10 cellular contexts compared by ENCODE assay signal in the genomic region with DNA sequence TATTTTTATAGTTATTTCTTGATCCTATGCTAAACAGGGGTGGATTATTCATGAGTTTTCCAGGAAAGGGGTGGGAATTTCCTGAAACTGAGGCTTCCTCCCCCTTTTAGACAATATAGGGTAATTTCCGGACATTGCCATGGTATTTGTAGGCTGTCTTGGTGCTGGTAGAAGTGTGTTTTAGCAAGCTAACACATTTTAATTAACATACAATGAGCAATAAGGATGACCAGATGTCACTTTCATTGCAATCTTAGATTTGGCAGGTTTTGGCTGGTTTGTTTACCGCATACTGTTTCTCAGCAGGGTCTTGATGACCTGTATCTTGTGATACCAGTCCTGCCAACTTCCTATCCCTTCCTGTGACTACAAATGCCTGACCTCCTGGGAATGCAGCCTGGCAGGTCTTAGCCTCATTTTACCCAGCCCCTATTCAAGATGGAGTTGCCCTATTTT. TPM values are rescaled to one million over a fixed set of nuclear protein-coding genes. Genes with fewer than 3 reads are reported as not detected.
A peak's percentile ranks its signal among the peaks of the same experiment; 100 is the strongest.
DNase-seq lines count a peak whose midpoint lies in the region; ATAC-seq and TF ChIP-seq lines count a peak whose summit lies in the region.
"Had no signal": no experiment of that assay in that cellular context is flagged by ENCODE, and none has a peak within 500 bp of the region (broad histone marks: within the 10 kb centered on the region; RNA-seq: fewer than 3 reads in every experiment).

No MANE protein-coding gene starts in this region.

- no peak for TF ChIP-seq CTCF in Peyer's patch (IDR thresholded peaks at IDR 0.05)

- H3K27me3 ChIP-seq in CD8-positive, alpha-beta memory T cell (ENCODE audit: insufficient read depth, low read length, poor library complexity, severe bottlenecking): no peaks in the 10 kb centered on the region
- H3K27me3 ChIP-seq in Peyer's patch (no peaks in the 10 kb centered on the region), neuron (ENCODE audit: insufficient read depth, low read length) (no peaks in the 10 kb centered on the region)

- H3K36me3 ChIP-seq in CD8-positive, alpha-beta memory T cell (ENCODE audit: insufficient read depth, low read length): no peaks in the 10 kb centered on the region
- H3K36me3 ChIP-seq in Peyer's patch (no peaks in the 10 kb centered on the region), neuron (ENCODE audit: insufficient read depth, low read length) (peaks cover 10% of the 10 kb centered on the region)

- no peak for TF ChIP-seq POLR2A in Peyer's patch (IDR thresholded peaks at IDR 0.05)

- POLR2A ChIA-PET in CD8-positive, alpha-beta memory T cell (lab: Charles Lee): interaction anchor here (0.5 kb wide), 1 partner anchor 59 kb away, joined by 3 read pairs; no protein-coding TSS in a partner anchor

- H3K27ac ChIP-seq in CD8-positive, alpha-beta memory T cell (ENCODE audit: low read depth, low read length): no peak overlapping the region
- H3K27ac ChIP-seq in Peyer's patch (peak overlapping the region; percentile 63 to 81 (median 71)), epithelial cell of prostate (peak overlapping the region; percentile 98)

- peak overlapping the region in 5 of 7 donors; percentile 25 to 50 (median 46) for H3K4me3 Mint-ChIP-seq in CD8-positive, alpha-beta memory T cell

- no peak for DNase-seq in CD8-positive, alpha-beta memory T cell
- DNase-seq in Peyer's patch (no peak), epithelial cell of prostate (ENCODE audit: low read depth, low spot score) (peak; percentile 64), Kasumi-1 (lab: John Stamatoyannopoulos, UW) (no peak)
- no peak for DNase-seq in activated CD4-positive, alpha-beta T cell treated with anti-CD3 and anti-CD28 coated beads for 4 hours
- DNase-seq in central memory CD4-positive, alpha-beta T cell: no peak
- DNase-seq: anterior cingulate cortex; stimulated activated CD4-positive, alpha-beta T cell treated with anti-CD3 and anti-CD28 coated beads, Interleukin-2, amount 100 ng/mL, for 24 hours had no signal

- H3K9me3 ChIP-seq in CD8-positive, alpha-beta memory T cell (ENCODE audit: low read length): no peaks in the 10 kb centered on the region
- H3K9me3 ChIP-seq in Peyer's patch: no peaks in the 10 kb centered on the region
- H3K9me3 ChIP-seq in neuron (ENCODE audit: low read length): peaks cover 2% of the 10 kb centered on the region

- no peak overlapping the region for H2AFZ ChIP-seq in neuron (ENCODE audit: low read depth, low read length)

- H3K27me3 Mint-ChIP-seq in CD8-positive, alpha-beta memory T cell: no peaks in the 10 kb centered on the region

- H3K36me3 Mint-ChIP-seq in CD8-positive, alpha-beta memory T cell: peaks cover 0 to 4% (median 3%) of the 10 kb centered on the region in 3 donors

- H3K4me3 ChIP-seq in CD8-positive, alpha-beta memory T cell (ENCODE audit: low read length): no peak overlapping the region
- H3K4me3 ChIP-seq in Peyer's patch (no peak overlapping the region), neuron (ENCODE audit: low read length) (peak overlapping the region; percentile 2)

- no peak for ATAC-seq in HG03432 (IDR thresholded peaks at IDR 0.05; ENCODE audit: unreplicated experiment)

- CTCF ChIA-PET in CD8-positive, alpha-beta memory T cell (lab: Charles Lee): interaction anchor here (2.9 kb wide), 1 partner anchor 8 kb away, joined by 16 read pairs; no protein-coding TSS in a partner anchor

- peaks cover 60% of the 10 kb centered on the region for H3K4me1 ChIP-seq in CD8-positive, alpha-beta memory T cell (ENCODE audit: insufficient read depth, low read length)
- peaks cover 0 to 37% (median 10%) of the 10 kb centered on the region in 4 donors for H3K4me1 ChIP-seq in Peyer's patch
- peaks cover 28% of the 10 kb centered on the region for H3K4me1 ChIP-seq in neuron (ENCODE audit: insufficient read depth, low read length)

- H3K27ac Mint-ChIP-seq in CD8-positive, alpha-beta memory T cell: peak overlapping the region in 7 of 8 donors; percentile 25 to 78 (median 73)

- H3K4me1 Mint-ChIP-seq in CD8-positive, alpha-beta memory T cell: peaks cover 68 to 78% (median 74%) of the 10 kb centered on the region in 3 donors

- H3K9me3 Mint-ChIP-seq in CD8-positive, alpha-beta memory T cell: no peaks in the 10 kb centered on the region

RNA-seq across cellular contexts. Expression of a gene that starts 1.0 kb away (rescaled TPM):
- 1 to 10 TPM; 3.6 to 4.3 TPM for total RNA-seq in CD8-positive, alpha-beta memory T cell
- polyA plus RNA-seq in CD8-positive, alpha-beta memory T cell: 1.8 TPM
- total RNA-seq in Peyer's patch: 1 to 10 TPM; 3.9 to 9.4 (median 5.9) TPM

RNA-seq across cellular contexts. Expression of a gene that starts 23.2 kb away (rescaled TPM):
- total RNA-seq in CD8-positive, alpha-beta memory T cell: under 1 TPM; 0.24 to 0.62 TPM
- 0.59 TPM for polyA plus RNA-seq in CD8-positive, alpha-beta memory T cell
- total RNA-seq in Peyer's patch: not detected

RNA-seq across cellular contexts. Expression of a gene that starts 39.3 kb away (rescaled TPM):
- 100 to 1,000 TPM; 238 to 243 TPM for total RNA-seq in CD8-positive, alpha-beta memory T cell
- polyA plus RNA-seq in CD8-positive, alpha-beta memory T cell: 459 TPM
- 1 to 10 TPM; 1.5 to 7.0 (median 5.0) TPM for total RNA-seq in Peyer's patch

RNA-seq across cellular contexts. Expression of a gene that starts 55.0 kb away (rescaled TPM):
- 100 to 1,000 TPM; 433 to 452 TPM for total RNA-seq in CD8-positive, alpha-beta memory T cell
- 1,206 TPM for polyA plus RNA-seq in CD8-positive, alpha-beta memory T cell
- total RNA-seq in Peyer's patch: 100 to 1,000 TPM in 1 of 4 donors, 10 to 100 TPM in 3; 10.0 to 124 (median 20.6) TPM

Comparison
In these comparisons a context has a peak if more than half of its experiments do, and no peak if none do; other contexts are left out.
1. RNA of a gene that starts 39.3 kb away (total RNA-seq): 238 to 243 TPM in CD8-positive, alpha-beta memory T cell; 1.5 to 7.0 TPM in Peyer's patch; every median in the first group is over 10 times any median in the second.